In the genomic region with DNA sequence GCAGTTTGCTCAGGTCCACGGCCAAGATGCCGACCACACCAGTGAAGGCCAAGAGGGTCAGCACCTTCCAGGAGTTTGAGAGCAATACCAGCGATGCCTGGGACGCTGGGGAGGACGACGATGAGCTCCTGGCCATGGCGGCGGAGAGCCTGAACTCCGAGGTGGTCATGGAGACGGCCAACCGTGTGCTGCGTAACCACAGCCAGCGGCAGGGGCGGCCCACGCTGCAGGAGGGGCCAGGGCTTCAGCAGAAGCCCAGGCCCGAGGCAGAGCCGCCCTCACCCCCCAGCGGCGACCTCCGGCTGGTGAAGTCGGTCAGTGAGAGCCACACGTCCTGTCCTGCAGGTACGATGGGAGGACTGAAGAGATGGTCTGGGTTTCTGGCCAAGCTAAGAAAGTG, we compare ENCODE assay signal across 24 cellular contexts. TPM values are rescaled to one million over a fixed set of nuclear protein-coding genes. Genes with fewer than 3 reads are reported as not detected.
A peak's percentile ranks its signal among the peaks of the same experiment; 100 is the strongest.
DNase-seq lines count a peak whose midpoint lies in the region; ATAC-seq and TF ChIP-seq lines count a peak whose summit lies in the region.
"Had no signal": no experiment of that assay in that cellular context is flagged by ENCODE, and none has a peak within 500 bp of the region (broad histone marks: within the 10 kb centered on the region; RNA-seq: fewer than 3 reads in every experiment).

No MANE protein-coding gene starts in this region.

- no peaks in the 10 kb centered on the region for H3K27me3 Mint-ChIP-seq in CD4-positive, alpha-beta T cell
- no peaks in the 10 kb centered on the region for H3K27me3 Mint-ChIP-seq in CD8-positive, alpha-beta T cell (ENCODE audit: low read depth)
- H3K27me3 Mint-ChIP-seq in central memory CD8-positive, alpha-beta T cell, result no peaks in the 10 kb centered on the region
- H3K27me3 Mint-ChIP-seq in natural killer cell (ENCODE audit: low read depth in 2 of 2) (no peaks in the 10 kb centered on the region), neural progenitor cell (ENCODE audit: insufficient read depth, low read depth) (peaks cover 4% of the 10 kb centered on the region)

- H3K4me3 Mint-ChIP-seq in CD4-positive, alpha-beta T cell, result no peak overlapping the region
- H3K4me3 Mint-ChIP-seq in CD8-positive, alpha-beta T cell, result no peak overlapping the region
- H3K4me3 Mint-ChIP-seq in central memory CD8-positive, alpha-beta T cell, result no peak overlapping the region
- H3K4me3 Mint-ChIP-seq in natural killer cell (no peak overlapping the region), neural progenitor cell (no peak overlapping the region)
- H3K4me3 Mint-ChIP-seq: CD14-positive monocyte, H9 had no signal

- H3F3A ChIP-seq in neural progenitor cell (ENCODE audit: low read depth), result no peaks in the 10 kb centered on the region

- H3K4me1 ChIP-seq in CD8-positive, alpha-beta T cell (ENCODE audit: insufficient read depth, low read length), result peaks cover 33% of the 10 kb centered on the region
- H3K4me1 ChIP-seq in neural progenitor cell, result no peaks in the 10 kb centered on the region

- H3K36me3 ChIP-seq in CD8-positive, alpha-beta T cell (ENCODE audit: insufficient read depth, low read length), result peaks cover 14% of the 10 kb centered on the region
- H3K36me3 ChIP-seq in neural progenitor cell, result no peaks in the 10 kb centered on the region
- H3K36me3 ChIP-seq: ovary had no signal

- POLR2A ChIA-PET in CD4-positive, alpha-beta T cell (lab: Charles Lee), result interaction anchor here (3.1 kb wide), 1 partner anchor 31 kb away, joined by 60 read pairs; a partner anchor contains a TSS
- POLR2A ChIA-PET in CD8-positive, alpha-beta T cell (lab: Charles Lee), result interaction anchor here (5.3 kb wide), 1 partner anchor 31 kb away, joined by 49 read pairs; a partner anchor contains a TSS

- H3K4me3 ChIP-seq in CD8-positive, alpha-beta T cell (ENCODE audit: low read depth, low read length), result no peak overlapping the region
- H3K4me3 ChIP-seq in neural progenitor cell, result no peak overlapping the region
- H3K4me3 ChIP-seq: heart left ventricle, ovary, right atrium auricular region, tibial nerve had no signal

- peaks cover 45% of the 10 kb centered on the region for H3K4me1 Mint-ChIP-seq in CD4-positive, alpha-beta T cell (ENCODE audit: low read depth)
- H3K4me1 Mint-ChIP-seq in CD8-positive, alpha-beta T cell (ENCODE audit: low read depth), result peaks cover 42% of the 10 kb centered on the region
- H3K4me1 Mint-ChIP-seq in central memory CD8-positive, alpha-beta T cell, result peaks cover 36% of the 10 kb centered on the region
- H3K4me1 Mint-ChIP-seq in natural killer cell (peaks cover 34 to 38% of the 10 kb centered on the region in 2 donors), neural progenitor cell (peaks cover 1% of the 10 kb centered on the region)
- H3K4me1 Mint-ChIP-seq: H9 had no signal

- CTCF ChIA-PET in CD4-positive, alpha-beta T cell (lab: Charles Lee), result interaction anchor here (1.1 to 2.2 kb wide), 2 partner anchors 10 to 35 kb away, joined by 3 to 6 read pairs; no protein-coding TSS in a partner anchor
- CTCF ChIA-PET in CD8-positive, alpha-beta T cell (lab: Charles Lee), result interaction anchor here (1.1 to 5.2 kb wide), 2 partner anchors 10 to 35 kb away, joined by 6 to 55 read pairs; no protein-coding TSS in a partner anchor

- H3K36me3 Mint-ChIP-seq in CD4-positive, alpha-beta T cell (ENCODE audit: low read depth), result peaks cover 44% of the 10 kb centered on the region
- H3K36me3 Mint-ChIP-seq in CD8-positive, alpha-beta T cell, result peaks cover 48% of the 10 kb centered on the region
- peaks cover 18% of the 10 kb centered on the region for H3K36me3 Mint-ChIP-seq in central memory CD8-positive, alpha-beta T cell (ENCODE audit: insufficient read depth)
- no peaks in the 10 kb centered on the region for H3K36me3 Mint-ChIP-seq in natural killer cell
- H3K36me3 Mint-ChIP-seq in neural progenitor cell, result no peaks in the 10 kb centered on the region

- no peaks in the 10 kb centered on the region for H3K9me3 Mint-ChIP-seq in CD4-positive, alpha-beta T cell
- no peaks in the 10 kb centered on the region for H3K9me3 Mint-ChIP-seq in CD8-positive, alpha-beta T cell
- H3K9me3 Mint-ChIP-seq in central memory CD8-positive, alpha-beta T cell, result no peaks in the 10 kb centered on the region
- H3K9me3 Mint-ChIP-seq in natural killer cell (no peaks in the 10 kb centered on the region), neural progenitor cell (no peaks in the 10 kb centered on the region)
- H3K9me3 Mint-ChIP-seq: H9 had no signal

- TF ChIP-seq CTCF in CD4-positive, alpha-beta T cell (IDR thresholded peaks at IDR 0.05), result no peak
- TF ChIP-seq CTCF in CD8-positive, alpha-beta T cell (IDR thresholded peaks at IDR 0.05), result no peak
- TF ChIP-seq CTCF in natural killer cell (IDR thresholded peaks at IDR 0.05) (no peak), neural progenitor cell (IDR thresholded peaks at IDR 0.05) (no peak)

- H3K9me3 ChIP-seq in CD4-positive, alpha-beta T cell (ENCODE audit: control insufficient read depth, low read length), result no peaks in the 10 kb centered on the region
- no peaks in the 10 kb centered on the region for H3K9me3 ChIP-seq in CD8-positive, alpha-beta T cell (ENCODE audit: low read length)
- no peaks in the 10 kb centered on the region for H3K9me3 ChIP-seq in neural progenitor cell (ENCODE audit: low read depth)
- H3K9me3 ChIP-seq: heart left ventricle, ovary, right atrium auricular region, tibial nerve had no signal

- intact Hi-C loops in CD4-positive, alpha-beta T cell (cut with DNase I, micrococcal nuclease), result no loop called here
- intact Hi-C loops in CD8-positive, alpha-beta T cell (cut with DNase I, micrococcal nuclease), result no loop called here
- intact Hi-C loops in natural killer cell (cut with micrococcal nuclease), result no loop called here

- no peaks in the 10 kb centered on the region for H3K27me3 ChIP-seq in CD4-positive, alpha-beta T cell (ENCODE audit: control insufficient read depth, insufficient read depth, low read length)
- H3K27me3 ChIP-seq in CD8-positive, alpha-beta T cell (ENCODE audit: insufficient read depth, low read length), result no peaks in the 10 kb centered on the region
- H3K27me3 ChIP-seq in neural progenitor cell, result no peaks in the 10 kb centered on the region
- H3K27me3 ChIP-seq: heart left ventricle, ovary, right atrium auricular region, tibial nerve had no signal

- peaks cover 5% of the 10 kb centered on the region for H4K20me1 ChIP-seq in neural progenitor cell (ENCODE audit: low read depth)

- ATAC-seq in CD4-positive, alpha-beta T cell (ENCODE audit: poor library complexity), result no peak
- no peak for ATAC-seq in CD8-positive, alpha-beta T cell
- no peak for ATAC-seq in central memory CD8-positive, alpha-beta T cell (replicated peaks; ENCODE audit: extremely low read depth, poor library complexity, severe bottlenecking)
- ATAC-seq in natural killer cell (no peak), HG03439 (IDR thresholded peaks at IDR 0.05; ENCODE audit: unreplicated experiment) (no peak)

- H2AFZ ChIP-seq in neural progenitor cell (replicated peaks), result no peak overlapping the region

- H3K9ac ChIP-seq in neural progenitor cell, result no peak overlapping the region

- no peak overlapping the region for H3K4me2 ChIP-seq in neural progenitor cell

- peak overlapping the region; percentile 100 for H3K27ac Mint-ChIP-seq in CD4-positive, alpha-beta T cell
- H3K27ac Mint-ChIP-seq in CD8-positive, alpha-beta T cell, result peak overlapping the region; percentile 79
- H3K27ac Mint-ChIP-seq in central memory CD8-positive, alpha-beta T cell (ENCODE audit: low read depth), result peak overlapping the region; percentile 98
- H3K27ac Mint-ChIP-seq in natural killer cell (peak overlapping the region; percentile 97 to 99), neural progenitor cell (no peak overlapping the region)

- no peak overlapping the region for H3K27ac ChIP-seq in CD4-positive, alpha-beta T cell (ENCODE audit: low read depth, low read length)
- no peak overlapping the region for H3K27ac ChIP-seq in CD8-positive, alpha-beta T cell (ENCODE audit: low read depth, low read length)
- no peak overlapping the region for H3K27ac ChIP-seq in neural progenitor cell
- H3K27ac ChIP-seq: ovary, right atrium auricular region, VCaP had no signal

- DNase-seq in CD4-positive, alpha-beta T cell, result no peak
- no peak for DNase-seq in CD8-positive, alpha-beta T cell
- no peak for DNase-seq in central memory CD8-positive, alpha-beta T cell (ENCODE audit: low spot score in 2 of 2)
- DNase-seq in natural killer cell, result no peak
- no peak for DNase-seq in neural progenitor cell (ENCODE audit: low spot score)
- no peak for DNase-seq in LoVo (ENCODE audit: low spot score)
- DNase-seq: activated T-cell treated with anti-CD3 and anti-CD28 coated beads, Interleukin-2, amount 50 U/mL, for 48 hours; EL; erythroblast; H9; Karpas-422; left cardiac atrium; NCI-H1048; NCI-H187 treated with DMSO at 0.1 percent for 48 hours; NCI-H526 treated with DMSO at 0.1 percent for 48 hours; ovary; stimulated activated CD4-positive, alpha-beta T cell treated with anti-CD3 and anti-CD28 coated beads, Interleukin-12 subunit alpha, Interleukin-12 subunit beta, amount 100 ng/mL, for 4 hours; stimulated activated CD4-positive, alpha-beta T cell treated with anti-CD3 and anti-CD28 coated beads, Interleukin-4, amount 100 ng/mL, for 24 hours had no signal

- H3K79me2 ChIP-seq in neural progenitor cell (ENCODE audit: low read depth), result no peaks in the 10 kb centered on the region

RNA-seq across cellular contexts. Expression of a gene that starts 31.0 kb away (rescaled TPM):
- 10 to 100 TPM; 27.1 to 31.7 TPM for total RNA-seq in CD4-positive, alpha-beta T cell
- total RNA-seq in CD8-positive, alpha-beta T cell, result 10 to 100 TPM; 21.8 to 27.4 TPM
- total RNA-seq in natural killer cell, result 10 to 100 TPM; 47.4 to 53.7 (median 53.2) TPM
- total RNA-seq in neural progenitor cell (ENCODE audit: low replicate concordance), result 9.8 and 10.6 TPM in 2 replicates

RNA-seq across cellular contexts. Expression of a gene that starts 55.4 kb away (rescaled TPM):
- total RNA-seq in CD4-positive, alpha-beta T cell, result 10 to 100 TPM; 84.6 to 88.5 TPM
- total RNA-seq in CD8-positive, alpha-beta T cell, result 10 to 100 TPM; 93.5 to 95.0 TPM
- total RNA-seq in natural killer cell, result 10 to 100 TPM; 50.0 to 71.2 (median 55.6) TPM
- 53.6 and 80.6 TPM in 2 replicates for total RNA-seq in neural progenitor cell (ENCODE audit: low replicate concordance)
